Comparison of ENCODE assay signal across 32 cellular contexts in genomic region chrX:19091596-19091995, GRCh38. TPM values are rescaled to one million over a fixed set of nuclear protein-coding genes. Genes with fewer than 3 reads are reported as not detected.
"Had no signal": no experiment of that assay in that cellular context is flagged by ENCODE, and none has a peak within 500 bp of the region (broad histone marks: within the 10 kb centered on the region; RNA-seq: fewer than 3 reads in every experiment).

No MANE protein-coding gene starts in this region.

- H2AFZ ChIP-seq: parathyroid adenoma had no signal

- H3K4me3 ChIP-seq: psoas muscle, skin epidermis, smooth muscle cell, spleen, suprapubic skin, testis, tibial artery, transverse colon, upper lobe of right lung, uterus had no signal

- H3K4me1 ChIP-seq: parathyroid adenoma, psoas muscle, spleen, suprapubic skin, testis, tibial artery, transverse colon, upper lobe of right lung, uterus had no signal

- ATAC-seq: naive thymus-derived CD8-positive, alpha-beta T cell; natural killer cell treated with Interleukin-12 subunit alpha and Interleukin-12 subunit beta and Interleukin-15 and Interleukin-18, amount 100 ng/mL, for 72 hours; psoas muscle; right cardiac atrium; sciatic nerve; stimulated activated memory B cell treated with anti-CD40 and anti-IgM and Interleukin-4, amounts not matched to agents 10 μg/mL and 1 μg/mL and 100 μg/mL, for 72 hours; stimulated activated naive CD8-positive, alpha-beta T cell treated with anti-CD3 and anti-CD28 coated beads, Interleukin-15, amount 100 ng/mL, for 72 hours; stimulated activated naive CD8-positive, alpha-beta T cell treated with anti-CD3 and anti-CD28 coated beads, Interleukin-15, Interleukin-2, amounts not matched to agents 100 U/mL and 50 U/mL, for 24 hours; upper lobe of right lung had no signal

- H3K9ac ChIP-seq: parathyroid adenoma had no signal

- H3K9me3 ChIP-seq: neutrophil, suprapubic skin, testis, transverse colon, upper lobe of right lung had no signal

- DNase-seq: naive B cell; naive thymus-derived CD8-positive, alpha-beta T cell; nucleus accumbens; posterior cingulate gyrus; psoas muscle; right cardiac atrium; spleen; stimulated activated CD4-positive, alpha-beta T cell treated with anti-CD3 and anti-CD28 coated beads, Interleukin-12 subunit alpha, Interleukin-12 subunit beta, amount 100 ng/mL, for 4 hours; stimulated activated CD4-positive, alpha-beta T cell treated with anti-CD3 and anti-CD28 coated beads, Interleukin-1b, Interleukin-23, amount 100 ng/mL, for 48 hours; stimulated activated CD4-positive, alpha-beta T cell treated with anti-CD3 and anti-CD28 coated beads, Interleukin-4, amount 100 ng/mL, for 1 hour; stimulated activated CD4-positive, alpha-beta T cell treated with anti-CD3 and anti-CD28 coated beads, Interleukin-4, amount 100 ng/mL, for 4 hours; stimulated activated CD8-positive, alpha-beta memory T cell treated with anti-CD3 and anti-CD28 coated beads, Interleukin-4, amount 100 ng/mL, for 48 hours; stimulated activated naive CD4-positive, alpha-beta T cell; stimulated activated naive CD8-positive, alpha-beta T cell treated with anti-CD3 and anti-CD28 coated beads, Interleukin-15, amount 100 ng/mL, for 72 hours; stimulated activated naive CD8-positive, alpha-beta T cell treated with anti-CD3 and anti-CD28 coated beads, Interleukin-15, Interleukin-2, amounts not matched to agents 100 U/mL and 50 U/mL, for 24 hours; substantia nigra; testis; tibial artery; transverse colon; upper lobe of right lung; uterus had no signal

- H3K27ac Mint-ChIP-seq: naive thymus-derived CD8-positive, alpha-beta T cell; natural killer cell treated with Interleukin-12 subunit alpha and Interleukin-12 subunit beta and Interleukin-15 and Interleukin-18, amount 100 ng/mL, for 72 hours; progenitor cell of endocrine pancreas; stimulated activated memory B cell treated with anti-CD40 and anti-IgM and Interleukin-4, amounts not matched to agents 10 μg/mL and 1 μg/mL and 100 μg/mL, for 72 hours; stimulated activated naive CD8-positive, alpha-beta T cell treated with anti-CD3 and anti-CD28 coated beads, Interleukin-15, amount 100 ng/mL, for 72 hours; type B pancreatic cell had no signal

- H3K36me3 ChIP-seq: neutrophil, spleen, suprapubic skin, tibial artery, transverse colon, upper lobe of right lung, uterus had no signal

- H3K4me3 Mint-ChIP-seq: naive B cell; naive thymus-derived CD8-positive, alpha-beta T cell; natural killer cell treated with Interleukin-12 subunit alpha and Interleukin-12 subunit beta and Interleukin-15 and Interleukin-18, amount 100 ng/mL, for 72 hours; stimulated activated memory B cell treated with anti-CD40 and anti-IgM and Interleukin-4, amounts not matched to agents 10 μg/mL and 1 μg/mL and 100 μg/mL, for 72 hours; stimulated activated naive CD8-positive, alpha-beta T cell treated with anti-CD3 and anti-CD28 coated beads, Interleukin-15, amount 100 ng/mL, for 72 hours; type B pancreatic cell had no signal

- H3K36me3 Mint-ChIP-seq: naive B cell; stimulated activated memory B cell treated with anti-CD40 and anti-IgM and Interleukin-4, amounts not matched to agents 10 μg/mL and 1 μg/mL and 100 μg/mL, for 72 hours had no signal

- H3K4me2 ChIP-seq: smooth muscle cell had no signal

- H3K27me3 ChIP-seq: neutrophil, suprapubic skin, testis, tibial artery, transverse colon, upper lobe of right lung, uterus had no signal

- H3K27ac ChIP-seq: neutrophil, parathyroid adenoma, psoas muscle, skin epidermis, spleen, suprapubic skin, testis, tibial artery, transverse colon, upper lobe of right lung, uterus had no signal

- H3K4me1 Mint-ChIP-seq: naive B cell; naive thymus-derived CD8-positive, alpha-beta T cell; stimulated activated memory B cell treated with anti-CD40 and anti-IgM and Interleukin-4, amounts not matched to agents 10 μg/mL and 1 μg/mL and 100 μg/mL, for 72 hours; stimulated activated naive CD8-positive, alpha-beta T cell treated with anti-CD3 and anti-CD28 coated beads, Interleukin-15, amount 100 ng/mL, for 72 hours had no signal

RNA-seq across cellular contexts. Expression of gene ADGRG2, which starts 30.7 kb away (rescaled TPM):
- total RNA-seq: naive thymus-derived CD8-positive, alpha-beta T cell; osteocyte had no signal
- polyA plus RNA-seq: naive thymus-derived CD8-positive, alpha-beta T cell; smooth muscle cell had no signal
